In genomic region chr18:68925268-68925667, GRCh38 we compare ENCODE assay signal across 8 cellular contexts.
DNase-seq lines count a peak whose midpoint lies in the region; ATAC-seq and TF ChIP-seq lines count a peak whose summit lies in the region.

No MANE protein-coding gene starts in this region.

- peak; percentile 29 to 48 for ATAC-seq in activated T-cell treated with anti-CD3 and anti-CD28 coated beads, Interleukin-2, amount 50 U/mL, for 72 hours (replicated peaks in 1 of 2)
- ATAC-seq in HG02884 (IDR thresholded peaks at IDR 0.05; ENCODE audit: unreplicated experiment) (peak; percentile 91), PC-3 (peak; percentile 58)

- no peak overlapping the region for H3K4me2 ChIP-seq in PC-3 (ENCODE audit: low read length)

- TF ChIP-seq CTCF in PC-3 (conservative IDR thresholded peaks at IDR 0.05; ENCODE audit: low read depth, low read length) (peak; percentile 52), neural crest cell (conservative IDR thresholded peaks at IDR 0.05) (peak; percentile 50)

- intact Hi-C loops in PC-3 (cut with micrococcal nuclease) = loop anchor here (5.0 kb wide), 1 partner anchor 1147 kb away; no protein-coding TSS in a partner anchor

- no peaks in the 10 kb centered on the region for H3K9me3 Mint-ChIP-seq in activated T-cell treated with anti-CD3 and anti-CD28 coated beads, Interleukin-2, amount 50 U/mL, for 72 hours
- H3K9me3 Mint-ChIP-seq in neural crest cell = no peaks in the 10 kb centered on the region

- no peak overlapping the region for H2AFZ ChIP-seq in PC-3 (ENCODE audit: low read length)

- H3K36me3 ChIP-seq in PC-3 (ENCODE audit: low read depth, low read length) = no peaks in the 10 kb centered on the region

- CTCF ChIA-PET in PC-3 (lab: Charles Lee) = interaction anchor here (0.5 kb wide), 1 partner anchor 453 kb away, joined by 5 read pairs; no protein-coding TSS in a partner anchor

- BruUV-seq in PC-3 (replicated peaks; lab: Mats Ljungman, UMichigan) = no TSS peak

- no peaks in the 10 kb centered on the region for H3K9me3 ChIP-seq in PC-3 (ENCODE audit: low read length)

- H3F3A ChIP-seq in PC-3 (ENCODE audit: low read length, unreplicated experiment) = no peaks in the 10 kb centered on the region

- POLR2A ChIA-PET in PC-3 (lab: Charles Lee; ENCODE audit: unreplicated experiment) = no interaction called here

- no peaks in the 10 kb centered on the region for H3K27me3 ChIP-seq in PC-3 (ENCODE audit: low read length)

- peaks cover 6% of the 10 kb centered on the region for H3K27me3 Mint-ChIP-seq in activated T-cell treated with anti-CD3 and anti-CD28 coated beads, Interleukin-2, amount 50 U/mL, for 72 hours (ENCODE audit: low read depth)
- H3K27me3 Mint-ChIP-seq in neural crest cell (ENCODE audit: low read depth) = no peaks in the 10 kb centered on the region

- no peaks in the 10 kb centered on the region for H3K36me3 Mint-ChIP-seq in activated T-cell treated with anti-CD3 and anti-CD28 coated beads, Interleukin-2, amount 50 U/mL, for 72 hours (ENCODE audit: insufficient read depth in 2 of 2)
- H3K36me3 Mint-ChIP-seq in neural crest cell (ENCODE audit: low read depth) = no peaks in the 10 kb centered on the region

- DNase-seq in activated T-cell treated with anti-CD3 and anti-CD28 coated beads, Interleukin-2, amount 50 U/mL, for 72 hours = no peak
- DNase-seq in activated T-cell treated with anti-CD3 and anti-CD28 coated beads, Interleukin-2, amount 50 U/mL, for 1 hour = no peak
- peak; percentile 9 for DNase-seq in PC-3
- DNase-seq in neural crest cell (ENCODE audit: low read depth, low spot score) = no peak
- DNase-seq in stimulated activated CD4-positive, alpha-beta T cell treated with anti-CD3 and anti-CD28 coated beads, Interleukin-1b, Interleukin-23, amount 100 ng/mL, for 48 hours = no peak
- no peak for DNase-seq in SIG-M5 (lab: John Stamatoyannopoulos, UW)
- DNase-seq in SKM-1 (lab: John Stamatoyannopoulos, UW; ENCODE audit: unreplicated experiment) = no peak

- H3K4me3 ChIP-seq in PC-3 (ENCODE audit: low read length) = no peak overlapping the region

- no peak overlapping the region for H3K4me3 Mint-ChIP-seq in activated T-cell treated with anti-CD3 and anti-CD28 coated beads, Interleukin-2, amount 50 U/mL, for 72 hours
- H3K4me3 Mint-ChIP-seq in neural crest cell = no peak overlapping the region

- no peaks in the 10 kb centered on the region for H3K4me1 Mint-ChIP-seq in activated T-cell treated with anti-CD3 and anti-CD28 coated beads, Interleukin-2, amount 50 U/mL, for 72 hours (ENCODE audit: low read depth)
- no peaks in the 10 kb centered on the region for H3K4me1 Mint-ChIP-seq in neural crest cell

- no peaks in the 10 kb centered on the region for H4K20me1 ChIP-seq in PC-3 (ENCODE audit: low read length)

- H3K27ac ChIP-seq in PC-3 (ENCODE audit: low read length) = no peak overlapping the region

- no peak overlapping the region for H3K9ac ChIP-seq in PC-3 (ENCODE audit: low read length)

- H3K27ac Mint-ChIP-seq in activated T-cell treated with anti-CD3 and anti-CD28 coated beads, Interleukin-2, amount 50 U/mL, for 72 hours = no peak overlapping the region
- no peak overlapping the region for H3K27ac Mint-ChIP-seq in neural crest cell (ENCODE audit: unreplicated experiment)

- no peaks in the 10 kb centered on the region for H3K9me2 ChIP-seq in PC-3 (replicated peaks; ENCODE audit: low read length)

- H3K79me2 ChIP-seq in PC-3 (ENCODE audit: low read length) = no peaks in the 10 kb centered on the region

- no peaks in the 10 kb centered on the region for H3K4me1 ChIP-seq in PC-3 (ENCODE audit: insufficient read depth, low read length)

Comparison
In these comparisons a context has a peak if more than half of its experiments do, and no peak if none do; other contexts are left out.
1. ATAC-seq: peak in every context shown above with its lines; median percentile 91 in HG02884; 58 in PC-3; 38 in activated T-cell treated with anti-CD3 and anti-CD28 coated beads, Interleukin-2, amount 50 U/mL, for 72 hours.